ENCODE assay signal across 1 cellular context in genomic region chr5:38872826-38873225, GRCh38.
TF ChIP-seq lines count a peak whose summit lies in the region.

No MANE protein-coding gene starts in this region.

TF ChIP-seq in HCT116, 20 proteins besides CTCF, POLR2A, EP300 and RAD21:
- no peak for TF ChIP-seq SRF (IDR thresholded peaks at IDR 0.05; ENCODE audit: low read depth)
- TF ChIP-seq JUND (IDR thresholded peaks at IDR 0.05), result no peak
- TF ChIP-seq EZH2 (IDR thresholded peaks at IDR 0.05), result no peak
- no peak for TF ChIP-seq TCF7L2 (IDR thresholded peaks at IDR 0.05; ENCODE audit: borderline replicate concordance, extremely low read depth, insufficient read depth, insufficient read length)
TF ChIP-seq in HCT116: peak in this region for 0.
